ENCODE assay signal across 9 cellular contexts in the genomic region with DNA sequence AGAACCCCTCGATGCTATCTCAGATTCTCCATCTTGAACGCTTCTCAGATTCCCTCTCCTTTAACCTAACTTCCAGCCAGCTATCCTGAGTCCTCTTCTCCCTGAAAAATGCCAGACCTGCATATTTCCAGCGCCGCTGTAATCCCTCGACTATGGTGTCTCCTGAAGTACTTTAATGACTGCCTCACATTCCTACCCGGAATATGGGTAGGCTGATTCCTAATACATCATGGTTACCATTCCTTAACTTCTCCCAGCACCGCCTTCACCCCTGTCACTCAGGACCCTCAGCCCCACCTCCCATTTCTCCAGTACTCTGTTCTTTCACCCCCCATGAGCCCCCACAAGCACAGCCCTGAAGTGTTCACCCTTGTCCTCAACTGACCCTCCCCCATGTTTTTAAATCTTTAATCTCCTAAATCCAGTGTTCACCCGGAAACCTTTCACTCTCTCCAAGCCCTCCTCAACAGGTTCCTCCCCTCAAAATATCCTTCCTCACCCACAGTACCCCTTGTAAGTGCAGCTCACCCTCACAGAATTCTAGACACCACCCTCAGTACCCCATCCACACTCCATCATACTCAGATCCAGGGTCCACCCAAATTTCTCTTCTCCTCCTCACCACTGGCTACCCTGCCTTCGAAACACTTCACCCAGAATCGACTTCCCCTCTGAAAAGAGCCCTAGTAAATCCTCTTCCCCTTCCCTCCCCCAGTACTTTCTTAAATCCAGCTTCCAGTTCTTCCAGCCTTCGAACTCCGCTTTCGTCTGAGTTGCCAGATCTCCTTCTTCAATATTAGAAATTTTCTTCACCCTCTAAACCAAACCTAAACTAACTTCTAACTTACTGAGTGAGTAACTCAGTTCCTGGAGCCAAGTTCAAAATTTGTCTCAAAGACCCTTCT. TPM values are rescaled to one million over a fixed set of nuclear protein-coding genes. Genes with fewer than 3 reads are reported as not detected.
DNase-seq lines count a peak whose midpoint lies in the region; ATAC-seq and TF ChIP-seq lines count a peak whose summit lies in the region.
"Had no signal": no experiment of that assay in that cellular context is flagged by ENCODE, and none has a peak within 500 bp of the region (broad histone marks: within the 10 kb centered on the region; RNA-seq: fewer than 3 reads in every experiment).

No MANE protein-coding gene starts in this region.

- peak overlapping the region; percentile 100 for H3K27ac Mint-ChIP-seq in activated T-helper 17 cell treated with anti-CD3 and anti-CD28 coated beads, Interleukin-2, amount 50 U/mL, for 72 hours

- H3K4me3 ChIP-seq in HCT116 (replicated peaks in 1 of 2; ENCODE audit: low read depth in 1 of 2, low read length in 2 of 2) (peak overlapping the region; percentile 66 to 83), skeletal muscle tissue (ENCODE audit: low read length in 3 of 3) (peak overlapping the region; percentile 83 to 89 (median 87))

- no peaks in the 10 kb centered on the region for H3K9me3 ChIP-seq in HCT116 (ENCODE audit: control insufficient read depth in 1 of 2, insufficient read depth in 1 of 2, low read depth in 1 of 2, low read length in 2 of 2)
- no peaks in the 10 kb centered on the region for H3K9me3 ChIP-seq in skeletal muscle tissue (ENCODE audit: control insufficient read depth in 3 of 3, low read length in 3 of 3)

- H3K27me3 Mint-ChIP-seq in activated T-helper 17 cell treated with anti-CD3 and anti-CD28 coated beads, Interleukin-2, amount 50 U/mL, for 72 hours: no peaks in the 10 kb centered on the region

- no peak for DNase-seq in HCT116 (ENCODE audit: low read depth, low spot score)
- DNase-seq in hepatic stellate cell (ENCODE audit: low spot score): peak; percentile 42
- no peak for DNase-seq in HPDE6-E6E7 (ENCODE audit: extremely low spot score)
- no peak for DNase-seq in stimulated activated CD4-positive, alpha-beta T cell treated with anti-CD3 and anti-CD28 coated beads, Interleukin-15, amount 100 ng/mL, for 24 hours
- DNase-seq in stimulated activated CD4-positive, alpha-beta T cell treated with anti-CD3 and anti-CD28 coated beads, Interleukin-4, amount 100 ng/mL, for 1 hour: no peak

- H3K4me1 Mint-ChIP-seq in activated T-helper 17 cell treated with anti-CD3 and anti-CD28 coated beads, Interleukin-2, amount 50 U/mL, for 72 hours: peaks cover 10% of the 10 kb centered on the region

- peak; percentile 31 for ATAC-seq in HCT116
- no peak for ATAC-seq in activated T-helper 17 cell treated with anti-CD3 and anti-CD28 coated beads, Interleukin-2, amount 50 U/mL, for 72 hours (replicated peaks)

- H4K20me1 ChIP-seq in HCT116 (ENCODE audit: insufficient read depth): no peaks in the 10 kb centered on the region

- no peak for TF ChIP-seq CTCF in 22Rv1 (IDR thresholded peaks at IDR 0.05)
- no peak for TF ChIP-seq CTCF in HCT116 (IDR thresholded peaks at IDR 0.05 in 2 of 3, conservative IDR thresholded peaks at IDR 0.05 in 1 of 3; ENCODE audit: borderline replicate concordance in 1 of 3, insufficient read depth in 1 of 3, low read depth in 2 of 3, low read length in 2 of 3)

- H3K36me3 ChIP-seq in HCT116 (ENCODE audit: control insufficient read depth in 1 of 2, insufficient read depth in 2 of 2, low read length in 2 of 2): peaks cover 0 to 4% of the 10 kb centered on the region in 2 experiments; a peak in 2 of 4 replicates
- peaks cover 3 to 15% (median 8%) of the 10 kb centered on the region in 3 donors for H3K36me3 ChIP-seq in skeletal muscle tissue (ENCODE audit: control insufficient read depth in 3 of 3, insufficient read depth in 3 of 3, low read length in 3 of 3)

- H2AFZ ChIP-seq in HCT116 (ENCODE audit: low read depth, low read length, poor library complexity, severe bottlenecking): no peak overlapping the region

- TF ChIP-seq RAD21 in HCT116 (IDR thresholded peaks at IDR 0.05; ENCODE audit: low read depth): no peak

- intact Hi-C loops in HCT116 (cut with micrococcal nuclease): no loop called here

- H3K79me2 ChIP-seq in HCT116 (ENCODE audit: insufficient read depth, low read length): peaks cover 18% of the 10 kb centered on the region

- CTCF ChIA-PET in HCT116 (lab: Charles Lee): interaction anchor here (0.5 kb wide), 1 partner anchor 33 kb away, joined by 3 read pairs; no protein-coding TSS in a partner anchor

- RAD21 ChIA-PET in HCT116 (lab: Charles Lee; ENCODE audit: low non-redundant PET in 1 of 2, low total read pairs in 2 of 2, uncharacterized antibody in 2 of 2, unreplicated experiment in 2 of 2): no interaction called here

- TF ChIP-seq POLR2A in HCT116 (IDR thresholded peaks at IDR 0.05; ENCODE audit: borderline replicate concordance, extremely low read depth, insufficient read depth, insufficient read length): no peak

- H3K4me2 ChIP-seq in HCT116 (ENCODE audit: low read length): peak overlapping the region; percentile 93

- H3K27ac ChIP-seq in 22Rv1 (peak overlapping the region; percentile 71), HCT116 (ENCODE audit: low read depth, low read length) (peak overlapping the region; percentile 81), skeletal muscle tissue (ENCODE audit: low read depth, low read length) (peak overlapping the region; percentile 97)

- peak overlapping the region; percentile 99 for H3K4me3 Mint-ChIP-seq in activated T-helper 17 cell treated with anti-CD3 and anti-CD28 coated beads, Interleukin-2, amount 50 U/mL, for 72 hours

- TSS peak; percentile 57 for BruUV-seq in HCT116 (replicated peaks; lab: Mats Ljungman, UMichigan)

- H3K27me3 ChIP-seq in HCT116 (ENCODE audit: insufficient read depth, low read length): no peaks in the 10 kb centered on the region
- H3K27me3 ChIP-seq in skeletal muscle tissue (ENCODE audit: control insufficient read depth in 3 of 3, insufficient read depth in 3 of 3, low read length in 3 of 3): no peaks in the 10 kb centered on the region

- POLR2A ChIA-PET in HCT116 (lab: Charles Lee): no interaction called here

- peaks cover 10 to 24% of the 10 kb centered on the region in 2 experiments for H3K4me1 ChIP-seq in HCT116 (ENCODE audit: control insufficient read depth in 1 of 2, insufficient read depth in 2 of 2, low read length in 2 of 2)
- peaks cover 26 to 30% (median 28%) of the 10 kb centered on the region in 3 donors for H3K4me1 ChIP-seq in skeletal muscle tissue (ENCODE audit: control insufficient read depth in 3 of 3, insufficient read depth in 3 of 3, low read length in 3 of 3)

- peaks cover 36% of the 10 kb centered on the region for H3K36me3 Mint-ChIP-seq in activated T-helper 17 cell treated with anti-CD3 and anti-CD28 coated beads, Interleukin-2, amount 50 U/mL, for 72 hours (ENCODE audit: low read depth)

- H3K9me2 ChIP-seq in HCT116 (ENCODE audit: insufficient read depth): no peaks in the 10 kb centered on the region

- H3K9me3 Mint-ChIP-seq in activated T-helper 17 cell treated with anti-CD3 and anti-CD28 coated beads, Interleukin-2, amount 50 U/mL, for 72 hours: no peaks in the 10 kb centered on the region

- H3K9ac ChIP-seq in HCT116 (ENCODE audit: low read length) (peak overlapping the region; percentile 91), skeletal muscle tissue (ENCODE audit: low read depth in 1 of 3, low read length in 3 of 3) (peak overlapping the region; percentile 85 to 95 (median 94))

TF ChIP-seq in HCT116, 20 proteins besides CTCF, POLR2A, EP300 and RAD21 (continues in another document):
- TF ChIP-seq CBX3 (IDR thresholded peaks at IDR 0.05; ENCODE audit: low read depth): no peak
- no peak for TF ChIP-seq ZNF274 (IDR thresholded peaks at IDR 0.05; ENCODE audit: low read depth, low read length)
- TF ChIP-seq, protein P1, sequence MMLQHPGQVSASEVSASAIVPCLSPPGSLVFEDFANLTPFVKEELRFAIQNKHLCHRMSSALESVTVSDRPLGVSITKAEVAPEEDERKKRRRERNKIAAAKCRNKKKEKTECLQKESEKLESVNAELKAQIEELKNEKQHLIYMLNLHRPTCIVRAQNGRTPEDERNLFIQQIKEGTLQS (IDR thresholded peaks at IDR 0.05): no peak
- TF ChIP-seq, protein P2, sequence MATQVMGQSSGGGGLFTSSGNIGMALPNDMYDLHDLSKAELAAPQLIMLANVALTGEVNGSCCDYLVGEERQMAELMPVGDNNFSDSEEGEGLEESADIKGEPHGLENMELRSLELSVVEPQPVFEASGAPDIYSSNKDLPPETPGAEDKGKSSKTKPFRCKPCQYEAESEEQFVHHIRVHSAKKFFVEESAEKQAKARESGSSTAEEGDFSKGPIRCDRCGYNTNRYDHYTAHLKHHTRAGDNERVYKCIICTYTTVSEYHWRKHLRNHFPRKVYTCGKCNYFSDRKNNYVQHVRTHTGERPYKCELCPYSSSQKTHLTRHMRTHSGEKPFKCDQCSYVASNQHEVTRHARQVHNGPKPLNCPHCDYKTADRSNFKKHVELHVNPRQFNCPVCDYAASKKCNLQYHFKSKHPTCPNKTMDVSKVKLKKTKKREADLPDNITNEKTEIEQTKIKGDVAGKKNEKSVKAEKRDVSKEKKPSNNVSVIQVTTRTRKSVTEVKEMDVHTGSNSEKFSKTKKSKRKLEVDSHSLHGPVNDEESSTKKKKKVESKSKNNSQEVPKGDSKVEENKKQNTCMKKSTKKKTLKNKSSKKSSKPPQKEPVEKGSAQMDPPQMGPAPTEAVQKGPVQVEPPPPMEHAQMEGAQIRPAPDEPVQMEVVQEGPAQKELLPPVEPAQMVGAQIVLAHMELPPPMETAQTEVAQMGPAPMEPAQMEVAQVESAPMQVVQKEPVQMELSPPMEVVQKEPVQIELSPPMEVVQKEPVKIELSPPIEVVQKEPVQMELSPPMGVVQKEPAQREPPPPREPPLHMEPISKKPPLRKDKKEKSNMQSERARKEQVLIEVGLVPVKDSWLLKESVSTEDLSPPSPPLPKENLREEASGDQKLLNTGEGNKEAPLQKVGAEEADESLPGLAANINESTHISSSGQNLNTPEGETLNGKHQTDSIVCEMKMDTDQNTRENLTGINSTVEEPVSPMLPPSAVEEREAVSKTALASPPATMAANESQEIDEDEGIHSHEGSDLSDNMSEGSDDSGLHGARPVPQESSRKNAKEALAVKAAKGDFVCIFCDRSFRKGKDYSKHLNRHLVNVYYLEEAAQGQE (IDR thresholded peaks at IDR 0.05; ENCODE audit: low read depth): no peak
- no peak for TF ChIP-seq EGR1 (IDR thresholded peaks at IDR 0.05; ENCODE audit: low read depth)
- no peak for TF ChIP-seq CEBPB (IDR thresholded peaks at IDR 0.05; ENCODE audit: low read depth)

RNA-seq across cellular contexts. Expression of a gene that starts 0.9 kb away (rescaled TPM):
- 18.1 TPM for total RNA-seq in HCT116 (2021; ENCODE audit: unreplicated experiment)
- 9.1 and 12.6 TPM in 2 replicates for polyA plus RNA-seq in HCT116 (2012)
- 10 to 100 TPM; 14.5 to 16.5 TPM for total RNA-seq in activated T-helper 17 cell treated with anti-CD3 and anti-CD28 coated beads, Interleukin-2, amount 50 U/mL, for 72 hours
- total RNA-seq in skeletal muscle tissue: 8.9 TPM

RNA-seq across cellular contexts. Expression of a gene that starts 22.9 kb away (rescaled TPM):
- total RNA-seq in HCT116 (2021; ENCODE audit: unreplicated experiment) (43.1 TPM), skeletal muscle tissue (38.1 TPM)
- 30.5 and 38.8 TPM in 2 replicates for polyA plus RNA-seq in HCT116 (2012)
- total RNA-seq in activated T-helper 17 cell treated with anti-CD3 and anti-CD28 coated beads, Interleukin-2, amount 50 U/mL, for 72 hours: 10 to 100 TPM; 43.0 to 48.8 TPM

RNA-seq across cellular contexts. Expression of a gene that starts 40.8 kb away (rescaled TPM):
- total RNA-seq in HCT116 (2021; ENCODE audit: unreplicated experiment): 63.7 TPM
- 83.9 and 101 TPM in 2 replicates for polyA plus RNA-seq in HCT116 (2012)
- 10 to 100 TPM; 49.6 to 83.9 TPM for total RNA-seq in activated T-helper 17 cell treated with anti-CD3 and anti-CD28 coated beads, Interleukin-2, amount 50 U/mL, for 72 hours
- total RNA-seq in skeletal muscle tissue: 33.4 TPM

RNA-seq across cellular contexts. Expression of a gene that starts 55.1 kb away (rescaled TPM):
- not detected for total RNA-seq in HCT116 (2021; ENCODE audit: unreplicated experiment)
- 0.03 TPM in 1 of 2 replicates, not detected in the other for polyA plus RNA-seq in HCT116 (2012)
- not detected for total RNA-seq in activated T-helper 17 cell treated with anti-CD3 and anti-CD28 coated beads, Interleukin-2, amount 50 U/mL, for 72 hours
- not detected for total RNA-seq in skeletal muscle tissue
- total RNA-seq: renal cortical epithelial cell had no signal
